In genomic region chr1:53176452-53177344, GRCh38 we compare ENCODE assay signal across 11 cellular contexts. TPM values are rescaled to one million over a fixed set of nuclear protein-coding genes. Genes with fewer than 3 reads are reported as not detected.
A peak's percentile ranks its signal among the peaks of the same experiment; 100 is the strongest.
DNase-seq lines count a peak whose midpoint lies in the region; ATAC-seq and FAIRE-seq lines count a peak whose summit lies in the region.
"Had no signal": no experiment of that assay in that cellular context is flagged by ENCODE, and none has a peak within 500 bp of the region (broad histone marks: within the 10 kb centered on the region; RNA-seq: fewer than 3 reads in every experiment).

No MANE protein-coding gene starts in this region.

- peak; percentile 9 for FAIRE-seq in urothelium cell line (lab: Jason Lieb, UNC)
- FAIRE-seq: A204.1 had no signal

- DNase-seq in NCI-H146 (lab: John Stamatoyannopoulos, UW) (peak; percentile 24), NCI-H146 treated with DMSO at 0.1 percent for 48 hours (lab: John Stamatoyannopoulos, UW; ENCODE audit: unreplicated experiment) (no peak), SHP77 treated with DMSO at 0.1 percent for 48 hours (lab: John Stamatoyannopoulos, UW) (peak; percentile 57), left cardiac atrium (peak; percentile 39), urothelium cell line (ENCODE audit: low spot score) (no peak), NK-92 (lab: John Stamatoyannopoulos, UW; ENCODE audit: unreplicated experiment) (no peak)
- DNase-seq in stimulated activated CD4-positive, alpha-beta T cell treated with anti-CD3 and anti-CD28 coated beads, Interleukin-4, amount 100 ng/mL, for 1 hour: no peak
- no peak for DNase-seq in stimulated activated naive CD4-positive, alpha-beta T cell treated with Interleukin-2 at 50 U/mL for 16 hours (lab: John Stamatoyannopoulos, UW)
- DNase-seq: activated CD4-positive, CD25-positive, alpha-beta regulatory T cell; MM.1S had no signal

- ATAC-seq in left cardiac atrium: peak; percentile 83 to 86

- intact Hi-C loops in left cardiac atrium (cut with DNase I): no loop called here

RNA-seq across cellular contexts. Expression of gene CPT2, which starts 19.9 kb away (rescaled TPM):
- 10 to 100 TPM; 15.2 to 16.7 TPM for total RNA-seq in left cardiac atrium

RNA-seq across cellular contexts. Expression of gene SLC1A7, which starts 34.3 kb away (rescaled TPM):
- total RNA-seq in left cardiac atrium: under 1 TPM; 0.31 to 0.85 TPM

RNA-seq across cellular contexts. Expression of gene CZIB, which starts 43.7 kb away (rescaled TPM):
- 10 to 100 TPM; 42.4 to 53.7 TPM for total RNA-seq in left cardiac atrium

Comparison
In these comparisons a context has a peak if more than half of its experiments do, and no peak if none do; other contexts are left out.
1. DNase-seq: peak in NCI-H146 (single experiment), SHP77 treated with DMSO at 0.1 percent for 48 hours (single experiment) and left cardiac atrium (single experiment); none in NCI-H146 treated with DMSO at 0.1 percent for 48 hours (single experiment), urothelium cell line (single experiment), stimulated activated CD4-positive, alpha-beta T cell treated with anti-CD3 and anti-CD28 coated beads, Interleukin-4, amount 100 ng/mL, for 1 hour (single experiment), stimulated activated naive CD4-positive, alpha-beta T cell treated with Interleukin-2 at 50 U/mL for 16 hours (single experiment) and NK-92 (single experiment).